ENCODE assay signal across 15 cellular contexts in the genomic region with DNA sequence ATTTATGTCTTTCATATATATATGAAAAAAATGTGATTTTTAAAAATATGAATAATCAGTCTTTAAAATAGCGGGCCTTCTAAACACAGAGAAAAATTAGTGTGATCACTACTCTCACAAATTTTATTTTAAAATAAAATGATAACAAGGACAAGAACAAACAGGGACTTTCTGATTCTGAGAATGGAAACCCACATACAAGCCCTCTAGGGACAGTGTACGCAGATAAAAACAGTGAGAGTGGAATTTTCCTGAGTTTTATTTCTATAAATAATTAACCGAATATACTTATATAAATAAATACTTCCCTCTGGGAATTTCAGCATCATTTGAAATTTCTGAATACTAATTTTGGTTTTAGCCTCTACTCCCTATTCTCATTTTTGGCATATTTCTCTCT.
"Had no signal": no experiment of that assay in that cellular context is flagged by ENCODE, and none has a peak within 500 bp of the region (broad histone marks: within the 10 kb centered on the region; RNA-seq: fewer than 3 reads in every experiment).

No MANE protein-coding gene starts in this region.

- H3K4me3 Mint-ChIP-seq: activated CD4-positive, alpha-beta T cell treated with anti-CD3 and anti-CD28 coated beads, Interleukin-2, amount 10 ng/mL, durations not matched to agents 7 days and 5 days; endodermal cell; naive thymus-derived CD4-positive, alpha-beta T cell; T-cell; T-helper 2 cell treated with Interferon-gamma antibody and Interleukin-4, amounts not matched to agents 5 μg/mL and 100 μg/mL, for 36 hours had no signal

- DNase-seq: activated CD4-positive, alpha-beta T cell treated with anti-CD3 and anti-CD28 coated beads, Interleukin-2, amount 10 ng/mL, durations not matched to agents 7 days and 5 days; activated CD8-positive, alpha-beta memory T cell treated with anti-CD3 and anti-CD28 coated beads, Interleukin-2, amount 50 U/mL, for 48 hours; activated effector memory CD4-positive, alpha-beta T cell treated with anti-CD3 and anti-CD28 coated beads, Interleukin-2, amount 50 U/mL, for 16 hours; activated naive CD4-positive, alpha-beta T cell treated with anti-CD3 and anti-CD28 coated beads, Interleukin-2, amount 50 U/mL, for 16 hours; activated T-cell treated with anti-CD3 and anti-CD28 coated beads, Interleukin-2, amount 50 U/mL, for 48 hours; cerebellar nuclear complex; endodermal cell; naive thymus-derived CD4-positive, alpha-beta T cell; stimulated activated CD4-positive, alpha-beta T cell treated with anti-CD3 and anti-CD28 coated beads, Interleukin-2, amount 100 ng/mL, for 48 hours; stimulated activated CD8-positive, alpha-beta memory T cell treated with anti-CD3 and anti-CD28 coated beads, Interleukin-4, amount 100 ng/mL, for 48 hours; stimulated activated naive CD4-positive, alpha-beta T cell treated with Interleukin-2 at 50 U/mL for 16 hours; T-cell had no signal

- H3K4me1 Mint-ChIP-seq: endodermal cell had no signal

- H3K27me3 Mint-ChIP-seq: activated CD4-positive, alpha-beta T cell treated with anti-CD3 and anti-CD28 coated beads, Interleukin-2, amount 10 ng/mL, durations not matched to agents 7 days and 5 days; naive thymus-derived CD4-positive, alpha-beta T cell; T-cell had no signal

- H3K27ac Mint-ChIP-seq: activated CD4-positive, alpha-beta T cell treated with anti-CD3 and anti-CD28 coated beads, Interleukin-2, amount 10 ng/mL, durations not matched to agents 7 days and 5 days; endodermal cell; T-cell; T-helper 2 cell treated with Interferon-gamma antibody and Interleukin-4, amounts not matched to agents 5 μg/mL and 100 μg/mL, for 36 hours had no signal

- ATAC-seq: activated CD4-positive, CD25-positive, alpha-beta regulatory T cell treated with anti-CD3 and anti-CD28 coated beads, Interleukin-2, amount 50 U/mL, for 24 hours; left lobe of liver; naive thymus-derived CD4-positive, alpha-beta T cell; T-cell had no signal

- H3K36me3 Mint-ChIP-seq: T-cell had no signal
